Comparison of ENCODE assay signal across 10 cellular contexts in genomic region chr1:119964673-119965363, GRCh38.
DNase-seq lines count a peak whose midpoint lies in the region; ATAC-seq and TF ChIP-seq lines count a peak whose summit lies in the region.
"Had no signal": no experiment of that assay in that cellular context is flagged by ENCODE, and none has a peak within 500 bp of the region (broad histone marks: within the 10 kb centered on the region; RNA-seq: fewer than 3 reads in every experiment).

No MANE protein-coding gene starts in this region.

- H3K4me3 Mint-ChIP-seq in T-helper 17 cell: no peak overlapping the region
- H3K4me3 Mint-ChIP-seq in neural crest cell: no peak overlapping the region
- no peak overlapping the region for H3K4me3 Mint-ChIP-seq in progenitor cell of endocrine pancreas (ENCODE audit: low read depth)

- H3K36me3 Mint-ChIP-seq in T-helper 17 cell (ENCODE audit: low read depth) (peaks cover 12% of the 10 kb centered on the region), neural crest cell (ENCODE audit: low read depth) (peaks cover 26% of the 10 kb centered on the region), progenitor cell of endocrine pancreas (ENCODE audit: insufficient read depth) (peaks cover 31% of the 10 kb centered on the region)

- no peaks in the 10 kb centered on the region for H3K9me3 ChIP-seq in T-helper 17 cell (ENCODE audit: control insufficient read depth, low read length, poor library complexity, severe bottlenecking)

- H3K4me1 Mint-ChIP-seq in T-helper 17 cell (peaks cover 15% of the 10 kb centered on the region), neural crest cell (peaks cover 17% of the 10 kb centered on the region), progenitor cell of endocrine pancreas (ENCODE audit: low read depth) (peaks cover 14% of the 10 kb centered on the region)

- H3K27me3 Mint-ChIP-seq in T-helper 17 cell: no peaks in the 10 kb centered on the region
- H3K27me3 Mint-ChIP-seq in neural crest cell (ENCODE audit: low read depth): no peaks in the 10 kb centered on the region
- H3K27me3 Mint-ChIP-seq in progenitor cell of endocrine pancreas: no peaks in the 10 kb centered on the region

- peak overlapping the region; percentile 6 for H3K27ac Mint-ChIP-seq in T-helper 17 cell
- H3K27ac Mint-ChIP-seq in neural crest cell (ENCODE audit: unreplicated experiment): peak overlapping the region; percentile 48
- no peak overlapping the region for H3K27ac Mint-ChIP-seq in progenitor cell of endocrine pancreas

- DNase-seq in AG08395 (ENCODE audit: low spot score) (peak; percentile 14), T-helper 17 cell (no peak), fibroblast of gingiva (ENCODE audit: low read depth) (peak; percentile 73), neural crest cell (ENCODE audit: low read depth, low spot score) (no peak), KG1 (lab: John Stamatoyannopoulos, UW) (no peak), progenitor cell of endocrine pancreas (ENCODE audit: low spot score, unreplicated experiment) (no peak), NCI-H345 treated with DMSO at 0.1 percent for 48 hours (lab: John Stamatoyannopoulos, UW; ENCODE audit: unreplicated experiment) (no peak)
- DNase-seq: ACHN, NCI-H2081 had no signal

- ATAC-seq in T-helper 17 cell: no peak
- no peak for ATAC-seq in GM21528 (IDR thresholded peaks at IDR 0.05; ENCODE audit: low FRiP score, unreplicated experiment)

- H3K9me3 Mint-ChIP-seq in neural crest cell (no peaks in the 10 kb centered on the region), progenitor cell of endocrine pancreas (ENCODE audit: low read depth) (no peaks in the 10 kb centered on the region)

- no peak for TF ChIP-seq CTCF in neural crest cell (conservative IDR thresholded peaks at IDR 0.05)
- no peak for TF ChIP-seq CTCF in progenitor cell of endocrine pancreas (IDR thresholded peaks at IDR 0.05; ENCODE audit: unreplicated experiment)

Comparison
In these comparisons a context has a peak if more than half of its experiments do, and no peak if none do; other contexts are left out.
1. DNase-seq: peak in AG08395 (single experiment) and fibroblast of gingiva (single experiment); none in T-helper 17 cell (0 of 3), neural crest cell (single experiment), KG1 (single experiment), progenitor cell of endocrine pancreas (single experiment) and NCI-H345 treated with DMSO at 0.1 percent for 48 hours (single experiment).